27 cellular contexts compared by ENCODE assay signal in genomic region chr2:230619471-230619870, GRCh38.
"Had no signal": no experiment of that assay in that cellular context is flagged by ENCODE, and none has a peak within 500 bp of the region (broad histone marks: within the 10 kb centered on the region; RNA-seq: fewer than 3 reads in every experiment).

No MANE protein-coding gene starts in this region.

- H3K4me3 ChIP-seq: dorsolateral prefrontal cortex, lower lobe of right lung, right atrium auricular region, smooth muscle cell, testis, tibial artery, upper lobe of left lung had no signal

- H3K36me3 Mint-ChIP-seq: immature natural killer cell; stimulated activated effector memory CD8-positive, alpha-beta T cell treated with anti-CD3 and anti-CD28 coated beads, Interleukin-12 subunit alpha, Interleukin-12 subunit beta, amount 100 ng/mL, for 72 hours had no signal

- H3K9ac ChIP-seq: parathyroid adenoma had no signal

- H3K4me2 ChIP-seq: smooth muscle cell had no signal

- H3K36me3 ChIP-seq: lower lobe of right lung, neutrophil, right atrium auricular region, tibial artery, upper lobe of left lung had no signal

- H3K9me3 Mint-ChIP-seq: immature natural killer cell; stimulated activated effector memory CD8-positive, alpha-beta T cell treated with anti-CD3 and anti-CD28 coated beads, Interleukin-12 subunit alpha, Interleukin-12 subunit beta, amount 100 ng/mL, for 72 hours had no signal

- H3K79me2 ChIP-seq: parathyroid adenoma had no signal

- H3K4me1 Mint-ChIP-seq: immature natural killer cell, nephron progenitor cell had no signal

- H3K27me3 ChIP-seq: dorsolateral prefrontal cortex, neutrophil, right atrium auricular region, testis, tibial artery, upper lobe of left lung had no signal

- H3K4me3 Mint-ChIP-seq: immature natural killer cell; naive thymus-derived CD8-positive, alpha-beta T cell; nephron progenitor cell; stimulated activated effector memory CD8-positive, alpha-beta T cell treated with anti-CD3 and anti-CD28 coated beads, Interleukin-12 subunit alpha, Interleukin-12 subunit beta, amount 100 ng/mL, for 72 hours had no signal

- H3K27ac ChIP-seq: dorsolateral prefrontal cortex, lower lobe of right lung, neutrophil, parathyroid adenoma, right atrium auricular region, testis, tibial artery, upper lobe of left lung had no signal

- FAIRE-seq: colon, frontal cortex, urothelium cell line had no signal

- H3K27ac Mint-ChIP-seq: immature natural killer cell; naive thymus-derived CD8-positive, alpha-beta T cell; nephron progenitor cell; progenitor cell of endocrine pancreas; stimulated activated effector memory CD8-positive, alpha-beta T cell treated with anti-CD3 and anti-CD28 coated beads, Interleukin-12 subunit alpha, Interleukin-12 subunit beta, amount 100 ng/mL, for 72 hours had no signal

- H3K4me1 ChIP-seq: lower lobe of right lung, parathyroid adenoma, right atrium auricular region, testis had no signal

- H2AFZ ChIP-seq: parathyroid adenoma had no signal

- H3K27me3 Mint-ChIP-seq: naive thymus-derived CD8-positive, alpha-beta T cell had no signal

- DNase-seq: dorsolateral prefrontal cortex; effector CD4-positive, alpha-beta T cell; hypothalamus; immature natural killer cell; islet precursor cell; kidney glomerular epithelial cell; left colon; left ventricle myocardium superior; lower lobe of right lung; naive thymus-derived CD8-positive, alpha-beta T cell; nephron progenitor cell; stimulated activated CD4-positive, alpha-beta T cell treated with anti-CD3 and anti-CD28 coated beads, Interleukin-2, amount 100 ng/mL, for 24 hours; stimulated activated CD4-positive, alpha-beta T cell treated with anti-CD3 and anti-CD28 coated beads, Interleukin-4, amount 100 ng/mL, for 24 hours; stimulated activated naive CD4-positive, alpha-beta T cell treated with Interleukin-2 at 50 U/mL for 16 hours; substantia nigra; testis; tibial artery; upper lobe of left lung had no signal

- H3K9me3 ChIP-seq: lower lobe of right lung, neutrophil, right atrium auricular region, testis, tibial artery, upper lobe of left lung had no signal
